ENCODE assay signal across 1 cellular context in the genomic region with DNA sequence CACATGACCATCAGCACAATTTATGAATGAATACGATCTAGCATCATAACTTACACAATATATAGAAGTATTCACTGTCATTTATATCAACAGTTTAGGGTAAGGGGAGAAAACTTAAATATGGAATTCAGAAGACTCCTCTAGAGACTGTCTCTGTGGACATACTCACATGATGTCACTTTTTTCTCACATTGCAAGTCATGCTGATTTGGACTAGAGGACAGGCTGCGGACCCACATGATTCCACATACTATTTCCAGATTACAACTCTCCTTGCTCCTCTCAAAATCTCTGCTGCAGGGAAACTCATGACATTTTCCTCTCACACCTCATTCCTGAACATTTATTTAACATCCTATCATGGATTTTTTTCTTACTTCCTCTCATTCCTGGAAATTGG.
A peak's percentile ranks its signal among the peaks of the same experiment; 100 is the strongest.
TF ChIP-seq lines count a peak whose summit lies in the region.

No MANE protein-coding gene starts in this region.

TF ChIP-seq in K562, 482 proteins besides CTCF, POLR2A, EP300 and RAD21 (continued from another document and continues in another):
- TF ChIP-seq, protein P1, sequence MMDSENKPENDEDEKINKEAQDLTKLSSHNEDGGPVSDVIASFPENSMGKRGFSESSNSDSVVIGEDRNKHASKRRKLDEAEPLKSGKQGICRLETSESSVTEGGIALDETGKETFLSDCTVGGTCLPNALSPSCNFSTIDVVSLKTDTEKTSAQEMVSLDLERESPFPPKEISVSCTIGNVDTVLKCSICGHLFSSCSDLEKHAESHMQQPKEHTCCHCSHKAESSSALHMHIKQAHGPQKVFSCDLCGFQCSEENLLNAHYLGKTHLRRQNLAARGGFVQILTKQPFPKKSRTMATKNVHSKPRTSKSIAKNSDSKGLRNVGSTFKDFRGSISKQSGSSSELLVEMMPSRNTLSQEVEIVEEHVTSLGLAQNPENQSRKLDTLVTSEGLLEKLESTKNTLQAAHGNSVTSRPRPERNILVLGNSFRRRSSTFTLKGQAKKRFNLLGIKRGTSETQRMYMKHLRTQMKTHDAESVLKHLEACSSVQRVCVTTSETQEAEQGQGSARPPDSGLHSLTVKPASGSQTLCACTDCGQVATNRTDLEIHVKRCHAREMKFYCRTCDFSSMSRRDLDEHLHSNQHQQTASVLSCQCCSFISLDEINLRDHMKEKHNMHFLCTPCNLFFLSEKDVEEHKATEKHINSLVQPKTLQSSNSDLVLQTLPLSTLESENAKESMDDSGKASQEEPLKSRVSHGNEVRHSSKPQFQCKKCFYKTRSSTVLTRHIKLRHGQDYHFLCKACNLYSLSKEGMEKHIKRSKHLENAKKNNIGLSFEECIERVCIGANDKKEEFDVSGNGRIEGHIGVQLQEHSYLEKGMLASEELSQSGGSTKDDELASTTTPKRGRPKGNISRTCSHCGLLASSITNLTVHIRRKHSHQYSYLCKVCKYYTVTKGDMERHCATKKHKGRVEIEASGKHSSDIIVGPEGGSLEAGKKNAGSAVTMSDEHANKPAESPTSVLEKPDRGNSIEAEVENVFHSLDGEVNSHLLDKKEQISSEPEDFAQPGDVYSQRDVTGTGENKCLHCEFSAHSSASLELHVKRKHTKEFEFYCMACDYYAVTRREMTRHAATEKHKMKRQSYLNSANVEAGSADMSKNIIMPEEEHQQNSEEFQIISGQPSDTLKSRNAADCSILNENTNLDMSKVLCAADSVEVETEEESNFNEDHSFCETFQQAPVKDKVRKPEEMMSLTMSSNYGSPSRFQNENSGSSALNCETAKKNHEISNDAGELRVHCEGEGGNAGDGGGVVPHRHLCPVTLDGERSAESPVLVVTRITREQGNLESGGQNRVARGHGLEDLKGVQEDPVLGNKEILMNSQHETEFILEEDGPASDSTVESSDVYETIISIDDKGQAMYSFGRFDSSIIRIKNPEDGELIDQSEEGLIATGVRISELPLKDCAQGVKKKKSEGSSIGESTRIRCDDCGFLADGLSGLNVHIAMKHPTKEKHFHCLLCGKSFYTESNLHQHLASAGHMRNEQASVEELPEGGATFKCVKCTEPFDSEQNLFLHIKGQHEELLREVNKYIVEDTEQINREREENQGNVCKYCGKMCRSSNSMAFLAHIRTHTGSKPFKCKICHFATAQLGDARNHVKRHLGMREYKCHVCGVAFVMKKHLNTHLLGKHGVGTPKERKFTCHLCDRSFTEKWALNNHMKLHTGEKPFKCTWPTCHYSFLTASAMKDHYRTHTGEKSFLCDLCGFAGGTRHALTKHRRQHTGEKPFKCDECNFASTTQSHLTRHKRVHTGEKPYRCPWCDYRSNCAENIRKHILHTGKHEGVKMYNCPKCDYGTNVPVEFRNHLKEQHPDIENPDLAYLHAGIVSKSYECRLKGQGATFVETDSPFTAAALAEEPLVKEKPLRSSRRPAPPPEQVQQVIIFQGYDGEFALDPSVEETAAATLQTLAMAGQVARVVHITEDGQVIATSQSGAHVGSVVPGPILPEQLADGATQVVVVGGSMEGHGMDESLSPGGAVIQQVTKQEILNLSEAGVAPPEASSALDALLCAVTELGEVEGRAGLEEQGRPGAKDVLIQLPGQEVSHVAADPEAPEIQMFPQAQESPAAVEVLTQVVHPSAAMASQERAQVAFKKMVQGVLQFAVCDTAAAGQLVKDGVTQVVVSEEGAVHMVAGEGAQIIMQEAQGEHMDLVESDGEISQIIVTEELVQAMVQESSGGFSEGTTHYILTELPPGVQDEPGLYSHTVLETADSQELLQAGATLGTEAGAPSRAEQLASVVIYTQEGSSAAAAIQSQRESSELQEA (IDR thresholded peaks at IDR 0.05; ENCODE audit: low read depth): no peak
- TF ChIP-seq TAF9B (IDR thresholded peaks at IDR 0.05; ENCODE audit: partially characterized antibody) (no peak), HEY1 (CRISPR knock-in tag; IDR thresholded peaks at IDR 0.05; ENCODE audit: borderline replicate concordance) (no peak), MTA1 (IDR thresholded peaks at IDR 0.05; ENCODE audit: borderline replicate concordance) (no peak), MEF2A (IDR thresholded peaks at IDR 0.05; ENCODE audit: control insufficient read depth, low read depth, low read length) (no peak), POU5F1 (IDR thresholded peaks at IDR 0.05; ENCODE audit: borderline replicate concordance, low read depth, low read length, partially characterized antibody) (no peak), SMARCC2 (IDR thresholded peaks at IDR 0.05; ENCODE audit: low read depth) (no peak), MAFK (IDR thresholded peaks at IDR 0.05; ENCODE audit: low read length) (peak; percentile 73; the same call in 1 of the 2 replicates), SP2 (IDR thresholded peaks at IDR 0.05; ENCODE audit: extremely low read depth, low read depth, low read length, poor library complexity, severe bottlenecking) (no peak), GTF2E2 (tag; IDR thresholded peaks at IDR 0.05) (no peak), ELF1 (tag; IDR thresholded peaks at IDR 0.05) (no peak), TCFL5 (CRISPR knock-in tag; conservative IDR thresholded peaks at IDR 0.05) (no peak), CC2D1A (IDR thresholded peaks at IDR 0.05) (no peak), ZKSCAN8 (CRISPR knock-in tag; IDR thresholded peaks at IDR 0.05) (no peak), PCBP2 (IDR thresholded peaks at IDR 0.05; ENCODE audit: low read depth, low read length, poor library complexity, severe bottlenecking) (no peak), TRIM24 (IDR thresholded peaks at IDR 0.05) (peak in 1 of 2 experiments; percentile 43; a peak in 1 of 4 replicates), FOS (IDR thresholded peaks at IDR 0.05; ENCODE audit: extremely low read depth, insufficient read length) (no peak), ZNF79 (CRISPR knock-in tag; IDR thresholded peaks at IDR 0.05; ENCODE audit: low read depth) (no peak), JUND (IDR thresholded peaks at IDR 0.05; ENCODE audit: borderline replicate concordance, low read depth, low read length) (peak; percentile 64), JUND (tag; IDR thresholded peaks at IDR 0.05; ENCODE audit: borderline replicate concordance, low read depth, low read length) (peak; percentile 74; the same call in 2 of the 3 replicates), CEBPG (CRISPR knock-in tag; IDR thresholded peaks at IDR 0.05) (no peak), CEBPG (tag; conservative IDR thresholded peaks at IDR 0.05 in 1 of 2, IDR thresholded peaks at IDR 0.05 in 1 of 2) (peak in 1 of 2 experiments; percentile 34; a peak in 2 of 4 replicates), RBM17 (IDR thresholded peaks at IDR 0.05; ENCODE audit: borderline replicate concordance, low read depth, low read length) (no peak), EWSR1 (IDR thresholded peaks at IDR 0.05; ENCODE audit: borderline replicate concordance, low read depth, partially characterized antibody) (no peak), TRIM28 (IDR thresholded peaks at IDR 0.05) (no peak), ZNF57 (CRISPR knock-in tag; IDR thresholded peaks at IDR 0.05) (no peak), GATAD2A (IDR thresholded peaks at IDR 0.05) (no peak), POLR3G (IDR thresholded peaks at IDR 0.05; ENCODE audit: extremely low read depth, insufficient read length, insufficient replicate concordance) (no peak), CBFA2T3 (IDR thresholded peaks at IDR 0.05) (no peak), ETV1 (tag; conservative IDR thresholded peaks at IDR 0.05; ENCODE audit: low read depth) (no peak), C11orf30 (IDR thresholded peaks at IDR 0.05; ENCODE audit: low read depth) (peak; percentile 85), YY1 (IDR thresholded peaks at IDR 0.05; ENCODE audit: borderline replicate concordance in 1 of 3, control insufficient read depth in 1 of 3, extremely low read depth in 1 of 3, insufficient read depth in 3 of 3, insufficient read length in 1 of 3, insufficient replicate concordance in 2 of 3, low read depth in 1 of 3, low read length in 2 of 3) (no peak), KDM1A (IDR thresholded peaks at IDR 0.05) (no peak), SRSF9 (IDR thresholded peaks at IDR 0.05; ENCODE audit: borderline replicate concordance, low read depth, low read length) (no peak), ZNF263 (CRISPR knock-in tag; IDR thresholded peaks at IDR 0.05; ENCODE audit: borderline replicate concordance) (no peak), ERF (CRISPR knock-in tag; IDR thresholded peaks at IDR 0.05) (no peak), SMAD4 (CRISPR knock-in tag; conservative IDR thresholded peaks at IDR 0.05) (0 out of 2 replicates have a peak, but pooled peaks have one; percentile 30)
- TF ChIP-seq, protein P2, sequence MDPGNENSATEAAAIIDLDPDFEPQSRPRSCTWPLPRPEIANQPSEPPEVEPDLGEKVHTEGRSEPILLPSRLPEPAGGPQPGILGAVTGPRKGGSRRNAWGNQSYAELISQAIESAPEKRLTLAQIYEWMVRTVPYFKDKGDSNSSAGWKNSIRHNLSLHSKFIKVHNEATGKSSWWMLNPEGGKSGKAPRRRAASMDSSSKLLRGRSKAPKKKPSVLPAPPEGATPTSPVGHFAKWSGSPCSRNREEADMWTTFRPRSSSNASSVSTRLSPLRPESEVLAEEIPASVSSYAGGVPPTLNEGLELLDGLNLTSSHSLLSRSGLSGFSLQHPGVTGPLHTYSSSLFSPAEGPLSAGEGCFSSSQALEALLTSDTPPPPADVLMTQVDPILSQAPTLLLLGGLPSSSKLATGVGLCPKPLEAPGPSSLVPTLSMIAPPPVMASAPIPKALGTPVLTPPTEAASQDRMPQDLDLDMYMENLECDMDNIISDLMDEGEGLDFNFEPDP (CRISPR knock-in tag; IDR thresholded peaks at IDR 0.05): no peak
- TF ChIP-seq, protein P3, sequence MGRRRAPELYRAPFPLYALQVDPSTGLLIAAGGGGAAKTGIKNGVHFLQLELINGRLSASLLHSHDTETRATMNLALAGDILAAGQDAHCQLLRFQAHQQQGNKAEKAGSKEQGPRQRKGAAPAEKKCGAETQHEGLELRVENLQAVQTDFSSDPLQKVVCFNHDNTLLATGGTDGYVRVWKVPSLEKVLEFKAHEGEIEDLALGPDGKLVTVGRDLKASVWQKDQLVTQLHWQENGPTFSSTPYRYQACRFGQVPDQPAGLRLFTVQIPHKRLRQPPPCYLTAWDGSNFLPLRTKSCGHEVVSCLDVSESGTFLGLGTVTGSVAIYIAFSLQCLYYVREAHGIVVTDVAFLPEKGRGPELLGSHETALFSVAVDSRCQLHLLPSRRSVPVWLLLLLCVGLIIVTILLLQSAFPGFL (CRISPR knock-in tag; IDR thresholded peaks at IDR 0.05): no peak
- TF ChIP-seq, protein P4, sequence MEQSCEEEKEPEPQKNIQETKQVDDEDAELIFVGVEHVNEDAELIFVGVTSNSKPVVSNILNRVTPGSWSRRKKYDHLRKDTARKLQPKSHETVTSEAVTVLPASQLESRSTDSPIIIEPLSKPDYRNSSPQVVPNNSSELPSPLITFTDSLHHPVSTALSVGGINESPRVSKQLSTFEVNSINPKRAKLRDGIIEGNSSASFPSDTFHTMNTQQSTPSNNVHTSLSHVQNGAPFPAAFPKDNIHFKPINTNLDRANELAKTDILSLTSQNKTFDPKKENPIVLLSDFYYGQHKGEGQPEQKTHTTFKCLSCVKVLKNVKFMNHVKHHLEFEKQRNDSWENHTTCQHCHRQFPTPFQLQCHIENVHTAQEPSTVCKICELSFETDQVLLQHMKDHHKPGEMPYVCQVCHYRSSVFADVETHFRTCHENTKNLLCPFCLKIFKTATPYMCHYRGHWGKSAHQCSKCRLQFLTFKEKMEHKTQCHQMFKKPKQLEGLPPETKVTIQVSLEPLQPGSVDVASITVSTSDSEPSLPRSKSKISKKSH (CRISPR knock-in tag; IDR thresholded peaks at IDR 0.05): no peak
- TF ChIP-seq, protein P5, sequence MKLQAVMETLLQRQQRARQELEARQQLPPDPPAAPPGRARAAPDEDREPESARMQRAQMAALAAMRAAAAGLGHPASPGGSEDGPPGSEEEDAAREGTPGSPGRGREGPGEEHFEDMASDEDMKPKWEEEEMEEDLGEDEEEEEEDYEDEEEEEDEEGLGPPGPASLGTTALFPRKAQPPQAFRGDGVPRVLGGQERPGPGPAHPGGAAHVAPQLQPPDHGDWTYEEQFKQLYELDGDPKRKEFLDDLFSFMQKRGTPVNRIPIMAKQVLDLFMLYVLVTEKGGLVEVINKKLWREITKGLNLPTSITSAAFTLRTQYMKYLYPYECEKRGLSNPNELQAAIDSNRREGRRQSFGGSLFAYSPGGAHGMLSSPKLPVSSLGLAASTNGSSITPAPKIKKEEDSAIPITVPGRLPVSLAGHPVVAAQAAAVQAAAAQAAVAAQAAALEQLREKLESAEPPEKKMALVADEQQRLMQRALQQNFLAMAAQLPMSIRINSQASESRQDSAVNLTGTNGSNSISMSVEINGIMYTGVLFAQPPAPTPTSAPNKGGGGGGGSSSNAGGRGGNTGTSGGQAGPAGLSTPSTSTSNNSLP (IDR thresholded peaks at IDR 0.05; ENCODE audit: borderline replicate concordance, low read depth, low read length): no peak
- TF ChIP-seq, protein P6, sequence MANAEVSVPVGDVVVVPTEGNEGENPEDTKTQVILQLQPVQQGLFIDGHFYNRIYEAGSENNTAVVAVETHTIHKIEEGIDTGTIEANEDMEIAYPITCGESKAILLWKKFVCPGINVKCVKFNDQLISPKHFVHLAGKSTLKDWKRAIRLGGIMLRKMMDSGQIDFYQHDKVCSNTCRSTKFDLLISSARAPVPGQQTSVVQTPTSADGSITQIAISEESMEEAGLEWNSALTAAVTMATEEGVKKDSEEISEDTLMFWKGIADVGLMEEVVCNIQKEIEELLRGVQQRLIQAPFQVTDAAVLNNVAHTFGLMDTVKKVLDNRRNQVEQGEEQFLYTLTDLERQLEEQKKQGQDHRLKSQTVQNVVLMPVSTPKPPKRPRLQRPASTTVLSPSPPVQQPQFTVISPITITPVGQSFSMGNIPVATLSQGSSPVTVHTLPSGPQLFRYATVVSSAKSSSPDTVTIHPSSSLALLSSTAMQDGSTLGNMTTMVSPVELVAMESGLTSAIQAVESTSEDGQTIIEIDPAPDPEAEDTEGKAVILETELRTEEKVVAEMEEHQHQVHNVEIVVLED (CRISPR knock-in tag; IDR thresholded peaks at IDR 0.05): no peak
- TF ChIP-seq, protein P7, sequence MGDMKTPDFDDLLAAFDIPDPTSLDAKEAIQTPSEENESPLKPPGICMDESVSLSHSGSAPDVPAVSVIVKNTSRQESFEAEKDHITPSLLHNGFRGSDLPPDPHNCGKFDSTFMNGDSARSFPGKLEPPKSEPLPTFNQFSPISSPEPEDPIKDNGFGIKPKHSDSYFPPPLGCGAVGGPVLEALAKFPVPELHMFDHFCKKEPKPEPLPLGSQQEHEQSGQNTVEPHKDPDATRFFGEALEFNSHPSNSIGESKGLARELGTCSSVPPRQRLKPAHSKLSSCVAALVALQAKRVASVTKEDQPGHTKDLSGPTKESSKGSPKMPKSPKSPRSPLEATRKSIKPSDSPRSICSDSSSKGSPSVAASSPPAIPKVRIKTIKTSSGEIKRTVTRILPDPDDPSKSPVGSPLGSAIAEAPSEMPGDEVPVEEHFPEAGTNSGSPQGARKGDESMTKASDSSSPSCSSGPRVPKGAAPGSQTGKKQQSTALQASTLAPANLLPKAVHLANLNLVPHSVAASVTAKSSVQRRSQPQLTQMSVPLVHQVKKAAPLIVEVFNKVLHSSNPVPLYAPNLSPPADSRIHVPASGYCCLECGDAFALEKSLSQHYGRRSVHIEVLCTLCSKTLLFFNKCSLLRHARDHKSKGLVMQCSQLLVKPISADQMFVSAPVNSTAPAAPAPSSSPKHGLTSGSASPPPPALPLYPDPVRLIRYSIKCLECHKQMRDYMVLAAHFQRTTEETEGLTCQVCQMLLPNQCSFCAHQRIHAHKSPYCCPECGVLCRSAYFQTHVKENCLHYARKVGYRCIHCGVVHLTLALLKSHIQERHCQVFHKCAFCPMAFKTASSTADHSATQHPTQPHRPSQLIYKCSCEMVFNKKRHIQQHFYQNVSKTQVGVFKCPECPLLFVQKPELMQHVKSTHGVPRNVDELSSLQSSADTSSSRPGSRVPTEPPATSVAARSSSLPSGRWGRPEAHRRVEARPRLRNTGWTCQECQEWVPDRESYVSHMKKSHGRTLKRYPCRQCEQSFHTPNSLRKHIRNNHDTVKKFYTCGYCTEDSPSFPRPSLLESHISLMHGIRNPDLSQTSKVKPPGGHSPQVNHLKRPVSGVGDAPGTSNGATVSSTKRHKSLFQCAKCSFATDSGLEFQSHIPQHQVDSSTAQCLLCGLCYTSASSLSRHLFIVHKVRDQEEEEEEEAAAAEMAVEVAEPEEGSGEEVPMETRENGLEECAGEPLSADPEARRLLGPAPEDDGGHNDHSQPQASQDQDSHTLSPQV (IDR thresholded peaks at IDR 0.05): peak; percentile 70; the same call in 1 of the 2 replicates
